22 cellular contexts compared by ENCODE assay signal in the genomic region with DNA sequence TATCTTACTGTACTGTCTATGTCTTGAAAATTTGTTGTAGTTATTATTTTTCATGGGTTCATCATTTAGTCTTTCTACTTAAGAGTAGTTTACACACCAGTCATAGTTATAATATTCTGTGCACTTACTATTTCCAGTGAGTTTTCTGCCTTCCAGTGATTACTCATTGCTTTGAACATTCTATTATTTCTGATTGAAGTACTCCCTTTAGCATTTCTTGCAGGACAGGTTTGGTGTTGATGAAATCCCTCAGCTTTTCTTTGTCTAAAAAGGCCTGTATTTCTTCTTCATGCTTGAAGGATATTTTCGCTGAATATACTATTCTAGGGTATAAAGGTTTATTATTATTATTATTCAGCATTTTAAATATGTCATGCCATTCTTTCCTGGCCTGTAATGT.
"Had no signal": no experiment of that assay in that cellular context is flagged by ENCODE, and none has a peak within 500 bp of the region (broad histone marks: within the 10 kb centered on the region; RNA-seq: fewer than 3 reads in every experiment).

No MANE protein-coding gene starts in this region.

- H3K4me1 ChIP-seq: left ventricle myocardium inferior, right atrium auricular region, right lobe of liver, stomach, testis, thyroid gland, transverse colon, upper lobe of left lung, vagina had no signal

- ATAC-seq: mucosa of descending colon; naive thymus-derived CD4-positive, alpha-beta T cell; natural killer cell treated with Interleukin-12 subunit alpha and Interleukin-12 subunit beta and Interleukin-15 and Interleukin-18, amount 100 ng/mL, for 72 hours; right lobe of liver; stimulated activated naive B cell treated with anti-CD40 and anti-IgM and Interleukin-4, amounts not matched to agents 10 μg/mL and 1 μg/mL and 100 μg/mL, for 72 hours; stimulated activated naive CD8-positive, alpha-beta T cell treated with anti-CD3 and anti-CD28 coated beads, Interleukin-15, Interleukin-2, amounts not matched to agents 100 U/mL and 50 U/mL, for 24 hours had no signal

- H3K36me3 ChIP-seq: left ventricle myocardium inferior, ovary, right atrium auricular region, right lobe of liver, stomach, thyroid gland, transverse colon, upper lobe of left lung, vagina had no signal

- H3K27me3 ChIP-seq: ovary, right atrium auricular region, right lobe of liver, stomach, testis, thyroid gland, transverse colon, upper lobe of left lung, vagina had no signal

- H3K4me3 ChIP-seq: left ventricle myocardium inferior, lung, mucosa of descending colon, ovary, right atrium auricular region, right lobe of liver, stomach, testis, thyroid gland, transverse colon, upper lobe of left lung, vagina had no signal

- H3K9me3 ChIP-seq: mucosa of descending colon, right lobe of liver, testis, thyroid gland, vagina had no signal

- DNase-seq: islet precursor cell; left ventricle myocardium inferior; midbrain; mucosa of descending colon; naive thymus-derived CD4-positive, alpha-beta T cell; ovary; right lobe of liver; stimulated activated CD4-positive, alpha-beta T cell treated with anti-CD3 and anti-CD28 coated beads, Interleukin-12 subunit alpha, Interleukin-12 subunit beta, amount 100 ng/mL, for 4 hours; stimulated activated CD4-positive, alpha-beta T cell treated with anti-CD3 and anti-CD28 coated beads, Interleukin-15, amount 100 ng/mL, for 24 hours; stimulated activated CD4-positive, alpha-beta T cell treated with anti-CD3 and anti-CD28 coated beads, Interleukin-2, amount 100 ng/mL, for 24 hours; stimulated activated CD4-positive, alpha-beta T cell treated with anti-CD3 and anti-CD28 coated beads, Interleukin-4, amount 100 ng/mL, for 1 hour; stimulated activated naive B cell treated with anti-CD40 and anti-IgM and Interleukin-4, amounts not matched to agents 10 μg/mL and 1 μg/mL and 100 μg/mL, for 72 hours; stimulated activated naive CD8-positive, alpha-beta T cell treated with anti-CD3 and anti-CD28 coated beads, Interleukin-15, Interleukin-2, amounts not matched to agents 100 U/mL and 50 U/mL, for 24 hours; stomach; testis; thyroid gland; transverse colon; upper lobe of left lung had no signal

- H3K27ac ChIP-seq: left ventricle myocardium inferior, ovary, right atrium auricular region, right lobe of liver, stomach, testis, thyroid gland, transverse colon, upper lobe of left lung, vagina had no signal
